In genomic region chr3:71247221-71247947, GRCh38 we compare ENCODE assay signal across 8 cellular contexts.
DNase-seq lines count a peak whose midpoint lies in the region; ATAC-seq and TF ChIP-seq lines count a peak whose summit lies in the region.

No MANE protein-coding gene starts in this region.

- no peak overlapping the region for H2BK12ac ChIP-seq in trophoblast cell (ENCODE audit: low read length)

- no peak overlapping the region for H3K4ac ChIP-seq in trophoblast cell (ENCODE audit: low read depth, low read length)

- no peaks in the 10 kb centered on the region for H3K9me3 ChIP-seq in DND-41 (ENCODE audit: insufficient read depth, low read length, severe bottlenecking)
- H3K9me3 ChIP-seq in HUES64 (ENCODE audit: insufficient read depth, low read depth, low read length): no peaks in the 10 kb centered on the region
- H3K9me3 ChIP-seq in mammary epithelial cell (replicated peaks; ENCODE audit: insufficient read depth, low read length): no peaks in the 10 kb centered on the region
- no peaks in the 10 kb centered on the region for H3K9me3 ChIP-seq in trophoblast cell (ENCODE audit: insufficient read depth, low read depth, low read length)

- in situ Hi-C loops in mammary epithelial cell (cut with MboI; ENCODE audit: low sequenced_read_pairs in 2 of 2): no loop called here

- H3K4me1 Mint-ChIP-seq in activated T-helper 1 cell treated with anti-CD3 and anti-CD28 coated beads, Interleukin-12 subunit alpha, Interleukin-12 subunit beta, Interleukin-2, Interleukin-4 antibody, amounts not matched to agents 30 ng/mL and 10 ng/mL and 1 ng/mL, durations not matched to agents 14 hours and 24 hours and 36 hours (ENCODE audit: low read depth): no peaks in the 10 kb centered on the region

- H3K27ac Mint-ChIP-seq in activated T-helper 1 cell treated with anti-CD3 and anti-CD28 coated beads, Interleukin-12 subunit alpha, Interleukin-12 subunit beta, Interleukin-2, Interleukin-4 antibody, amounts not matched to agents 30 ng/mL and 10 ng/mL and 1 ng/mL, durations not matched to agents 14 hours and 24 hours and 36 hours: no peak overlapping the region

- H3K9ac ChIP-seq in DND-41 (ENCODE audit: low read depth, low read length): no peak overlapping the region
- no peak overlapping the region for H3K9ac ChIP-seq in HUES64 (ENCODE audit: low read depth, low read length)
- no peak overlapping the region for H3K9ac ChIP-seq in mammary epithelial cell (ENCODE audit: insufficient read depth, low read length)
- no peak overlapping the region for H3K9ac ChIP-seq in trophoblast cell (ENCODE audit: low read length)

- 78% methylated on average over 10 of the region's 10 CpGs for WGBS in HUES64
- 36% methylated on average over 10 of the region's 10 CpGs for WGBS in mammary epithelial cell (ENCODE audit: low coverage, missing lambda C conversion rate)
- no CpG with 5 or more reads among the region's 10 CpGs for WGBS in trophoblast cell (ENCODE audit: extremely low coverage, insufficient coverage, insufficient read length)

- H2AFZ ChIP-seq in DND-41 (ENCODE audit: low read depth, low read length) (no peak overlapping the region), mammary epithelial cell (ENCODE audit: low read depth, low read length) (peak overlapping the region; percentile 17), trophoblast cell (ENCODE audit: insufficient read depth, low read length, poor library complexity) (no peak overlapping the region)

- no peaks in the 10 kb centered on the region for H3K4me1 ChIP-seq in DND-41 (ENCODE audit: insufficient read depth, low read length)
- peaks cover 57% of the 10 kb centered on the region for H3K4me1 ChIP-seq in HUES64 (ENCODE audit: insufficient read depth, low read length)
- no peaks in the 10 kb centered on the region for H3K4me1 ChIP-seq in mammary epithelial cell (ENCODE audit: insufficient read depth, low read length)
- peaks cover 3 to 10% of the 10 kb centered on the region in 2 experiments for H3K4me1 ChIP-seq in trophoblast cell (ENCODE audit: control insufficient read depth in 1 of 2, insufficient read depth in 2 of 2, low read length in 2 of 2)

- BruUV-seq in mammary epithelial cell (replicated peaks; lab: Mats Ljungman, UMichigan): no TSS peak

- no peak overlapping the region for H3K14ac ChIP-seq in trophoblast cell (ENCODE audit: low read length)

- H3K36me3 ChIP-seq in DND-41 (ENCODE audit: insufficient read depth, low read length) (no peaks in the 10 kb centered on the region), HUES64 (ENCODE audit: insufficient read depth, low read length) (no peaks in the 10 kb centered on the region), mammary epithelial cell (ENCODE audit: insufficient read depth, low read length) (no peaks in the 10 kb centered on the region), trophoblast cell (ENCODE audit: control insufficient read depth in 1 of 2, insufficient read depth in 2 of 2, low read length in 2 of 2) (no peaks in the 10 kb centered on the region)

- ATAC-seq in DND-41 (ENCODE audit: insufficient read depth, low read depth) (0 out of 3 replicates have a peak, but pooled peaks have one; percentile 53), HG03196 (IDR thresholded peaks at IDR 0.05; ENCODE audit: unreplicated experiment) (no peak), GM21447 (IDR thresholded peaks at IDR 0.05; ENCODE audit: unreplicated experiment) (no peak)

- H3K4me3 ChIP-seq in DND-41 (ENCODE audit: low read depth in 1 of 2, low read length in 2 of 2): no peak overlapping the region
- no peak overlapping the region for H3K4me3 ChIP-seq in HUES64 (ENCODE audit: low read length)
- H3K4me3 ChIP-seq in mammary epithelial cell (replicated peaks in 1 of 3; ENCODE audit: insufficient read depth in 1 of 3, low read depth in 2 of 3, low read length in 3 of 3): no peak overlapping the region
- H3K4me3 ChIP-seq in trophoblast cell (ENCODE audit: low read depth, low read length): no peak overlapping the region

- no peak overlapping the region for H2BK5ac ChIP-seq in trophoblast cell (ENCODE audit: low read depth, low read length, poor library complexity)

- H3K4me2 ChIP-seq in DND-41 (ENCODE audit: insufficient read depth, low read length) (no peak overlapping the region), mammary epithelial cell (ENCODE audit: insufficient read depth, low read depth, low read length) (no peak overlapping the region), trophoblast cell (ENCODE audit: low read length) (no peak overlapping the region)

- H3K23ac ChIP-seq in trophoblast cell (ENCODE audit: low read length): no peak overlapping the region

- DNase-seq in DND-41: no peak
- DNase-seq in mammary epithelial cell: peak; percentile 61
- DNase-seq in mucosa of gallbladder (ENCODE audit: low spot score): peak; percentile 76
- no peak for DNase-seq in activated T-helper 1 cell treated with anti-CD3 and anti-CD28 coated beads, Interleukin-12 subunit alpha, Interleukin-12 subunit beta, Interleukin-2, Interleukin-4 antibody, amounts not matched to agents 30 ng/mL and 10 ng/mL and 1 ng/mL, durations not matched to agents 14 hours and 24 hours and 36 hours (ENCODE audit: low spot score)
- no peak for DNase-seq in trophoblast cell

- H3K27me3 ChIP-seq in DND-41 (ENCODE audit: insufficient read depth, low read length, poor library complexity) (no peaks in the 10 kb centered on the region), HUES64 (ENCODE audit: insufficient read depth, low read length) (no peaks in the 10 kb centered on the region), mammary epithelial cell (ENCODE audit: insufficient read depth, low read length) (no peaks in the 10 kb centered on the region), trophoblast cell (ENCODE audit: insufficient read depth, low read length) (no peaks in the 10 kb centered on the region)

- H4K8ac ChIP-seq in trophoblast cell (ENCODE audit: low read depth, low read length): no peak overlapping the region

- H4K20me1 ChIP-seq in DND-41 (ENCODE audit: insufficient read depth, low read length): peaks cover 10% of the 10 kb centered on the region; the same call in 1 of the 2 replicates
- H4K20me1 ChIP-seq in mammary epithelial cell (ENCODE audit: insufficient read depth, low read length): no peaks in the 10 kb centered on the region

- no peak overlapping the region for H4K12ac ChIP-seq in trophoblast cell (ENCODE audit: low read depth, low read length)

- CTCF ChIA-PET in mammary epithelial cell (lab: Charles Lee; ENCODE audit: low non-redundant PET): interaction anchor here (0.7 kb wide), 1 partner anchor 11 kb away, joined by 4 read pairs; no protein-coding TSS in a partner anchor

- peaks cover 14% of the 10 kb centered on the region for H3K27me3 Mint-ChIP-seq in activated T-helper 1 cell treated with anti-CD3 and anti-CD28 coated beads, Interleukin-12 subunit alpha, Interleukin-12 subunit beta, Interleukin-2, Interleukin-4 antibody, amounts not matched to agents 30 ng/mL and 10 ng/mL and 1 ng/mL, durations not matched to agents 14 hours and 24 hours and 36 hours (ENCODE audit: insufficient read depth)

- no peak overlapping the region for H2AK5ac ChIP-seq in trophoblast cell (ENCODE audit: low read length)

- no peak overlapping the region for H3K4me3 Mint-ChIP-seq in activated T-helper 1 cell treated with anti-CD3 and anti-CD28 coated beads, Interleukin-12 subunit alpha, Interleukin-12 subunit beta, Interleukin-2, Interleukin-4 antibody, amounts not matched to agents 30 ng/mL and 10 ng/mL and 1 ng/mL, durations not matched to agents 14 hours and 24 hours and 36 hours

- H3K79me2 ChIP-seq in DND-41 (ENCODE audit: insufficient read depth, low read length): no peaks in the 10 kb centered on the region
- H3K79me2 ChIP-seq in mammary epithelial cell (ENCODE audit: insufficient read depth, low read length): no peaks in the 10 kb centered on the region
- no peaks in the 10 kb centered on the region for H3K79me2 ChIP-seq in trophoblast cell (ENCODE audit: control insufficient read depth, insufficient read depth, low read length, poor library complexity)

- no peaks in the 10 kb centered on the region for H3K9me3 Mint-ChIP-seq in activated T-helper 1 cell treated with anti-CD3 and anti-CD28 coated beads, Interleukin-12 subunit alpha, Interleukin-12 subunit beta, Interleukin-2, Interleukin-4 antibody, amounts not matched to agents 30 ng/mL and 10 ng/mL and 1 ng/mL, durations not matched to agents 14 hours and 24 hours and 36 hours

- H4K91ac ChIP-seq in trophoblast cell (ENCODE audit: low read depth, low read length): no peak overlapping the region

- H2BK120ac ChIP-seq in trophoblast cell (ENCODE audit: insufficient read depth, low read length, poor library complexity): no peak overlapping the region

- TF ChIP-seq CTCF in DND-41 (IDR thresholded peaks at IDR 0.05; ENCODE audit: borderline replicate concordance, extremely low read depth, low read length, poor library complexity, severe bottlenecking) (peak; percentile 31), mammary epithelial cell (conservative IDR thresholded peaks at IDR 0.05 in 1 of 2, IDR thresholded peaks at IDR 0.05 in 1 of 2; ENCODE audit: extremely low read depth in 1 of 2, insufficient read depth in 1 of 2, low read depth in 1 of 2, low read length in 2 of 2) (no peak)

- H3K27ac ChIP-seq in DND-41 (ENCODE audit: low read length) (no peak overlapping the region), HUES64 (ENCODE audit: low read depth, low read length) (peak overlapping the region; percentile 38; the same call in 1 of the 2 replicates), mammary epithelial cell (ENCODE audit: insufficient read depth, low read depth, low read length) (no peak overlapping the region), trophoblast cell (ENCODE audit: low read depth, low read length) (no peak overlapping the region)

- dilution Hi-C loops in mammary epithelial cell (cut with HindIII; ENCODE audit: low sequenced_read_pairs): no loop called here

- peaks cover 2% of the 10 kb centered on the region for H3K79me1 ChIP-seq in trophoblast cell (ENCODE audit: low read length)

- H3K18ac ChIP-seq in trophoblast cell (ENCODE audit: low read length): no peak overlapping the region

- no peaks in the 10 kb centered on the region for H3K36me3 Mint-ChIP-seq in activated T-helper 1 cell treated with anti-CD3 and anti-CD28 coated beads, Interleukin-12 subunit alpha, Interleukin-12 subunit beta, Interleukin-2, Interleukin-4 antibody, amounts not matched to agents 30 ng/mL and 10 ng/mL and 1 ng/mL, durations not matched to agents 14 hours and 24 hours and 36 hours (ENCODE audit: low read depth)

- intact Hi-C loops in mammary epithelial cell (cut with micrococcal nuclease): loop anchor here (2.0 to 10.0 kb wide), 3 partner anchors 137 to 335 kb away; partner anchors contain the start of gene FOXP1
- intact Hi-C loops in activated T-helper 1 cell treated with anti-CD3 and anti-CD28 coated beads, Interleukin-12 subunit alpha, Interleukin-12 subunit beta, Interleukin-2, Interleukin-4 antibody, amounts not matched to agents 30 ng/mL and 10 ng/mL and 1 ng/mL, durations not matched to agents 14 hours and 24 hours and 36 hours (cut with micrococcal nuclease): no loop called here

Comparison
In these comparisons a context has a peak if more than half of its experiments do, and no peak if none do; other contexts are left out.
1. DNase-seq: peak in mammary epithelial cell (single experiment) and mucosa of gallbladder (single experiment); none in DND-41 (single experiment), activated T-helper 1 cell treated with anti-CD3 and anti-CD28 coated beads, Interleukin-12 subunit alpha, Interleukin-12 subunit beta, Interleukin-2, Interleukin-4 antibody, amounts not matched to agents 30 ng/mL and 10 ng/mL and 1 ng/mL, durations not matched to agents 14 hours and 24 hours and 36 hours (single experiment) and trophoblast cell (0 of 2).